1 cellular context compared by ENCODE assay signal in the genomic region with DNA sequence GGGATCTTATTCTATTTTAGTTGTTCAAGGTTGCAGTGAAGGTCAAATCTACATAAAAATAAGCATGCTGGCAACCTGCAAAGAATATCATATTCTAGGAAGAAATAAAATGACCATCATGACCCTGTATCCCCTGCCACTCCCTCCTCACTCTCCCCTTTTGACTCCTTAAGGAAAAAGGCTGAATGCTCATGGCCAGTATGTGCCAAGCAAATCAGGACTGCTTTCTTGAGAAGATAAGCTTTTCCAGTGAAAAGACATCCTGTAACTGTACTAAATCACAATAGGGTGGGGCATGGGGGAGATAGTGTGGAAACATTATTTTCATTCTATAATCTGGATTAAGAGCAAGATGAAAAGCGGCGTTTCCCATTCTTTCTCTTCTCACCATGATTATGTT.
TF ChIP-seq lines count a peak whose summit lies in the region.

No MANE protein-coding gene starts in this region.

TF ChIP-seq in HepG2, 621 proteins besides CTCF, POLR2A, EP300 and RAD21:
- TF ChIP-seq, protein P1, sequence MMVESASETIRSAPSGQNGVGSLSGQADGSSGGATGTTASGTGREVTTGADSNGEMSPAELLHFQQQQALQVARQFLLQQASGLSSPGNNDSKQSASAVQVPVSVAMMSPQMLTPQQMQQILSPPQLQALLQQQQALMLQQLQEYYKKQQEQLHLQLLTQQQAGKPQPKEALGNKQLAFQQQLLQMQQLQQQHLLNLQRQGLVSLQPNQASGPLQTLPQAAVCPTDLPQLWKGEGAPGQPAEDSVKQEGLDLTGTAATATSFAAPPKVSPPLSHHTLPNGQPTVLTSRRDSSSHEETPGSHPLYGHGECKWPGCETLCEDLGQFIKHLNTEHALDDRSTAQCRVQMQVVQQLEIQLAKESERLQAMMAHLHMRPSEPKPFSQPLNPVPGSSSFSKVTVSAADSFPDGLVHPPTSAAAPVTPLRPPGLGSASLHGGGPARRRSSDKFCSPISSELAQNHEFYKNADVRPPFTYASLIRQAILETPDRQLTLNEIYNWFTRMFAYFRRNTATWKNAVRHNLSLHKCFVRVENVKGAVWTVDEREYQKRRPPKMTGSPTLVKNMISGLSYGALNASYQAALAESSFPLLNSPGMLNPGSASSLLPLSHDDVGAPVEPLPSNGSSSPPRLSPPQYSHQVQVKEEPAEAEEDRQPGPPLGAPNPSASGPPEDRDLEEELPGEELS (CRISPR knock-in tag; IDR thresholded peaks at IDR 0.05), result no peak
- no peak for TF ChIP-seq ZNF761 (CRISPR knock-in tag; conservative IDR thresholded peaks at IDR 0.05)
- no peak for TF ChIP-seq KLF15 (CRISPR knock-in tag; IDR thresholded peaks at IDR 0.05; ENCODE audit: borderline replicate concordance)
- TF ChIP-seq, protein P2, sequence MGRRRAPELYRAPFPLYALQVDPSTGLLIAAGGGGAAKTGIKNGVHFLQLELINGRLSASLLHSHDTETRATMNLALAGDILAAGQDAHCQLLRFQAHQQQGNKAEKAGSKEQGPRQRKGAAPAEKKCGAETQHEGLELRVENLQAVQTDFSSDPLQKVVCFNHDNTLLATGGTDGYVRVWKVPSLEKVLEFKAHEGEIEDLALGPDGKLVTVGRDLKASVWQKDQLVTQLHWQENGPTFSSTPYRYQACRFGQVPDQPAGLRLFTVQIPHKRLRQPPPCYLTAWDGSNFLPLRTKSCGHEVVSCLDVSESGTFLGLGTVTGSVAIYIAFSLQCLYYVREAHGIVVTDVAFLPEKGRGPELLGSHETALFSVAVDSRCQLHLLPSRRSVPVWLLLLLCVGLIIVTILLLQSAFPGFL (CRISPR knock-in tag; IDR thresholded peaks at IDR 0.05), result no peak
- TF ChIP-seq ZFP36L1 (CRISPR knock-in tag; IDR thresholded peaks at IDR 0.05), result no peak
- no peak for TF ChIP-seq FOXK1 (CRISPR knock-in tag; IDR thresholded peaks at IDR 0.05; ENCODE audit: borderline replicate concordance, low read depth)
- no peak for TF ChIP-seq CBX1 (IDR thresholded peaks at IDR 0.05; ENCODE audit: low read depth)
- TF ChIP-seq ZBTB42 (CRISPR knock-in tag; IDR thresholded peaks at IDR 0.05), result no peak
- TF ChIP-seq, protein P3, sequence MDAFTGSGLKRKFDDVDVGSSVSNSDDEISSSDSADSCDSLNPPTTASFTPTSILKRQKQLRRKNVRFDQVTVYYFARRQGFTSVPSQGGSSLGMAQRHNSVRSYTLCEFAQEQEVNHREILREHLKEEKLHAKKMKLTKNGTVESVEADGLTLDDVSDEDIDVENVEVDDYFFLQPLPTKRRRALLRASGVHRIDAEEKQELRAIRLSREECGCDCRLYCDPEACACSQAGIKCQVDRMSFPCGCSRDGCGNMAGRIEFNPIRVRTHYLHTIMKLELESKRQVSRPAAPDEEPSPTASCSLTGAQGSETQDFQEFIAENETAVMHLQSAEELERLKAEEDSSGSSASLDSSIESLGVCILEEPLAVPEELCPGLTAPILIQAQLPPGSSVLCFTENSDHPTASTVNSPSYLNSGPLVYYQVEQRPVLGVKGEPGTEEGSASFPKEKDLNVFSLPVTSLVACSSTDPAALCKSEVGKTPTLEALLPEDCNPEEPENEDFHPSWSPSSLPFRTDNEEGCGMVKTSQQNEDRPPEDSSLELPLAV (CRISPR knock-in tag; conservative IDR thresholded peaks at IDR 0.05; ENCODE audit: low read depth), result no peak
- TF ChIP-seq ZNF3 (CRISPR knock-in tag; IDR thresholded peaks at IDR 0.05), result no peak
- TF ChIP-seq, protein P4, sequence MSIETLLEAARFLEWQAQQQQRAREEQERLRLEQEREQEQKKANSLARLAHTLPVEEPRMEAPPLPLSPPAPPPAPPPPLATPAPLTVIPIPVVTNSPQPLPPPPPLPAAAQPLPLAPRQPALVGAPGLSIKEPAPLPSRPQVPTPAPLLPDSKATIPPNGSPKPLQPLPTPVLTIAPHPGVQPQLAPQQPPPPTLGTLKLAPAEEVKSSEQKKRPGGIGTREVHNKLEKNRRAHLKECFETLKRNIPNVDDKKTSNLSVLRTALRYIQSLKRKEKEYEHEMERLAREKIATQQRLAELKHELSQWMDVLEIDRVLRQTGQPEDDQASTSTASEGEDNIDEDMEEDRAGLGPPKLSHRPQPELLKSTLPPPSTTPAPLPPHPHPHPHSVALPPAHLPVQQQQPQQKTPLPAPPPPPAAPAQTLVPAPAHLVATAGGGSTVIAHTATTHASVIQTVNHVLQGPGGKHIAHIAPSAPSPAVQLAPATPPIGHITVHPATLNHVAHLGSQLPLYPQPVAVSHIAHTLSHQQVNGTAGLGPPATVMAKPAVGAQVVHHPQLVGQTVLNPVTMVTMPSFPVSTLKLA (IDR thresholded peaks at IDR 0.05), result no peak
- no peak for TF ChIP-seq SALL1 (CRISPR knock-in tag; IDR thresholded peaks at IDR 0.05)
- no peak for TF ChIP-seq CBX2 (IDR thresholded peaks at IDR 0.05; ENCODE audit: low read depth, low read length)
- no peak for TF ChIP-seq CBX2 (CRISPR knock-in tag; IDR thresholded peaks at IDR 0.05; ENCODE audit: low read depth)
- no peak for TF ChIP-seq ZNF282 (IDR thresholded peaks at IDR 0.05; ENCODE audit: partially characterized antibody)
- no peak for TF ChIP-seq KDM5B (CRISPR knock-in tag; IDR thresholded peaks at IDR 0.05; ENCODE audit: borderline replicate concordance)
- TF ChIP-seq DPF2 (CRISPR knock-in tag; IDR thresholded peaks at IDR 0.05; ENCODE audit: borderline replicate concordance, low read depth), result no peak
- no peak for TF ChIP-seq YEATS4 (CRISPR knock-in tag; IDR thresholded peaks at IDR 0.05; ENCODE audit: borderline replicate concordance)
- TF ChIP-seq, protein P5, sequence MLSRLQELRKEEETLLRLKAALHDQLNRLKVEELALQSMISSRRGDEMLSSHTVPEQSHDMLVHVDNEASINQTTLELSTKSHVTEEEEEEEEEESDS (CRISPR knock-in tag; IDR thresholded peaks at IDR 0.05; ENCODE audit: borderline replicate concordance), result no peak
